17 cellular contexts compared by ENCODE assay signal in genomic region chr9:114080195-114080772, GRCh38. TPM values are rescaled to one million over a fixed set of nuclear protein-coding genes. Genes with fewer than 3 reads are reported as not detected.
"Had no signal": no experiment of that assay in that cellular context is flagged by ENCODE, and none has a peak within 500 bp of the region (broad histone marks: within the 10 kb centered on the region; RNA-seq: fewer than 3 reads in every experiment).

No MANE protein-coding gene starts in this region.

- H3K27me3 ChIP-seq: thyroid gland, vagina had no signal

- H3K9me3 Mint-ChIP-seq: activated naive CD8-positive, alpha-beta T cell treated with anti-CD3 and anti-CD28 coated beads, Interleukin-2, amount 10 ng/mL, durations not matched to agents 7 days and 5 days; neural crest cell; T-helper 2 cell treated with Interferon-gamma antibody and Interleukin-4, amounts not matched to agents 5 μg/mL and 100 μg/mL, for 36 hours had no signal

- H3K9me3 ChIP-seq: gastrocnemius medialis, heart right ventricle, thyroid gland, vagina had no signal

- H3K4me1 ChIP-seq: gastrocnemius medialis had no signal

- DNase-seq: activated CD4-positive, alpha-beta T cell treated with anti-CD3 and anti-CD28 coated beads, Interleukin-2, amount 50 U/mL, for 1 hour; activated CD8-positive, alpha-beta memory T cell treated with anti-CD3 and anti-CD28 coated beads for 24 hours; activated naive CD8-positive, alpha-beta T cell treated with anti-CD3 and anti-CD28 coated beads, Interleukin-2, amount 10 ng/mL, durations not matched to agents 7 days and 5 days; cerebellar nuclear complex; dermis blood vessel endothelial cell; erythroblast; gastrocnemius medialis; heart right ventricle; left ventricle myocardium superior; stimulated activated CD4-positive, alpha-beta T cell treated with anti-CD3 and anti-CD28 coated beads, Interleukin-12 subunit alpha, Interleukin-12 subunit beta, amount 100 ng/mL, for 4 hours; stimulated activated CD4-positive, alpha-beta T cell treated with anti-CD3 and anti-CD28 coated beads, Interleukin-2, amount 100 ng/mL, for 24 hours; SW 1271; thyroid gland had no signal

- H3K4me3 ChIP-seq: gastrocnemius medialis, heart right ventricle, thyroid gland, vagina had no signal

- H3K36me3 ChIP-seq: gastrocnemius medialis, heart right ventricle, thyroid gland, vagina had no signal

- H3K27ac Mint-ChIP-seq: activated naive CD8-positive, alpha-beta T cell treated with anti-CD3 and anti-CD28 coated beads, Interleukin-2, amount 10 ng/mL, durations not matched to agents 7 days and 5 days; T-helper 2 cell treated with Interferon-gamma antibody and Interleukin-4, amounts not matched to agents 5 μg/mL and 100 μg/mL, for 36 hours had no signal

- H3K4me3 Mint-ChIP-seq: activated naive CD8-positive, alpha-beta T cell treated with anti-CD3 and anti-CD28 coated beads, Interleukin-2, amount 10 ng/mL, durations not matched to agents 7 days and 5 days; neural crest cell; T-helper 2 cell treated with Interferon-gamma antibody and Interleukin-4, amounts not matched to agents 5 μg/mL and 100 μg/mL, for 36 hours had no signal

- H3K36me3 Mint-ChIP-seq: activated naive CD8-positive, alpha-beta T cell treated with anti-CD3 and anti-CD28 coated beads, Interleukin-2, amount 10 ng/mL, durations not matched to agents 7 days and 5 days had no signal

- H3K27ac ChIP-seq: gastrocnemius medialis, heart right ventricle, thyroid gland, vagina had no signal

RNA-seq across cellular contexts. Expression of gene AMBP, which starts 2.2 kb away (rescaled TPM):
- total RNA-seq: activated naive CD8-positive, alpha-beta T cell treated with anti-CD3 and anti-CD28 coated beads, Interleukin-2, amount 10 ng/mL, durations not matched to agents 7 days and 5 days; heart right ventricle; left ventricle myocardium superior; osteoblast; vagina had no signal

RNA-seq across cellular contexts. Expression of gene KIF12, which starts 18.8 kb away (rescaled TPM):
- total RNA-seq: activated naive CD8-positive, alpha-beta T cell treated with anti-CD3 and anti-CD28 coated beads, Interleukin-2, amount 10 ng/mL, durations not matched to agents 7 days and 5 days; gastrocnemius medialis; left ventricle myocardium superior; neural crest cell; osteoblast; vagina had no signal
- polyA plus RNA-seq: heart right ventricle had no signal
